8 cellular contexts compared by ENCODE assay signal in the genomic region with DNA sequence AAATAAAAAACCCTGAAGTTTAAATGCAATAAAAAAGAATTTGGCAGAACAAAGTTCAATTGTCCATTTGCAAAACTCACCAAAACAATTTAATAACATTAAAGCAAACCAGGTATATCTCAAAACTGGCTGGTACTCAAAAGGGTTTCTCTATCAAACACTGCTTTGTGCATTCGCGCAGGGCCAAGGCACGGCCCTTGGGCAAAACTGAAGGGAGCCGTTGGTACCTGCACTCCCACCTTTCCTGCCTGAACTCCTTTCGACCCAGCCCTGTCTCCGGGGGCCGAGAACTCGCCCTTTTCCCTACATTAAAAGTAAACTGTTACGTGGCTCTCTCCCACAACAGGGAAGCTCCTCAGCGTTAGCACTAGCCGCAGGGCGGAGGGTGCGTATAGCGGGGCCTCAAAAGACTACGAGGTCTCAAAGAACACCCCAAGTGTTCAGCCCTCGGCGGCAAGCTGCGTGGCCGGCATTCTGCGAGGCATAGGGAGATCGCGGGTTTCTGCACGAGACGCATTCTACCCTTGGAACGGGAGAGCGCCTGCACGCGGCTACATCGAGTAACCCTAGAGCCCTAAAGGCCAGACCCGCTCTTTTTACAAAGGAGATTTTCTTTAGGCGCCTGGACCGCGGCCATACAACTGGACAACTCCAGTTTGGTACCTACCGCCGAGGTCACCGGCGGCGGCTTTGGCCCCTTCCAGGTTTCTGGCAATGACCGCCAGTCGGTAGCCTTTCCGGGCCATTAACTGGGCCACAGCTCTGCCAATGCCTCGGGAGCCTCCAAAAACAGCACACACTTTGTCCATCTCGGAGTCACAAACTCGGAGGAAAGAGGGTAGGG. TPM values are rescaled to one million over a fixed set of nuclear protein-coding genes. Genes with fewer than 3 reads are reported as not detected.
A peak's percentile ranks its signal among the peaks of the same experiment; 100 is the strongest.
DNase-seq lines count a peak whose midpoint lies in the region; ATAC-seq, FAIRE-seq and TF ChIP-seq lines count a peak whose summit lies in the region.

No MANE protein-coding gene starts in this region.

- WGBS in IMR-90 (ENCODE audit: extremely low coverage in 2 of 2, insufficient read length in 1 of 2), 2 experiments = 1% methylated on average over 19 of the region's 44 CpGs; no CpG with 5 or more reads in 1 of the 2 experiments

- peaks cover 4% of the 10 kb centered on the region for H3K36me3 Mint-ChIP-seq in activated naive CD8-positive, alpha-beta T cell

- H3K9me3 Mint-ChIP-seq in activated naive CD8-positive, alpha-beta T cell (ENCODE audit: low read depth) = no peaks in the 10 kb centered on the region

- no peak overlapping the region for H2BK20ac ChIP-seq in IMR-90 (ENCODE audit: low read depth, low read length)

- ATAC-seq in GM21515 (IDR thresholded peaks at IDR 0.05; ENCODE audit: unreplicated experiment) (peak; percentile 33), IMR-90 (ENCODE audit: low read depth) (peak; percentile 48)

- no peaks in the 10 kb centered on the region for H3K9me3 ChIP-seq in IMR-90 (ENCODE audit: control insufficient read depth, insufficient read depth, low read length)
- no peaks in the 10 kb centered on the region for H3K9me3 ChIP-seq in left ventricle myocardium inferior (replicated peaks)

- H3K27ac ChIP-seq in IMR-90 (ENCODE audit: insufficient read depth, low read length) = peak overlapping the region; percentile 66
- H3K27ac ChIP-seq in left ventricle myocardium inferior (replicated peaks) = peak overlapping the region; percentile 95

- peak; percentile 19; the same call in 1 of the 2 replicates for TF ChIP-seq CTCF in IMR-90 (conservative IDR thresholded peaks at IDR 0.05; ENCODE audit: low read depth, low read length)
- no peak for TF ChIP-seq CTCF in left ventricle myocardium inferior (IDR thresholded peaks at IDR 0.05; ENCODE audit: borderline replicate concordance)

- H3K79me1 ChIP-seq in IMR-90 (ENCODE audit: low read depth in 1 of 2, low read length in 2 of 2) = peaks cover 2 to 20% of the 10 kb centered on the region in 2 experiments; a peak in 2 of 4 replicates

- peak overlapping the region; percentile 89 for H2AK9ac ChIP-seq in IMR-90 (replicated peaks; ENCODE audit: low read depth, low read length, poor library complexity)

- peak overlapping the region; percentile 7; the same call in 1 of the 2 replicates for H3K18ac ChIP-seq in IMR-90 (ENCODE audit: low read depth, low read length)

- no peak overlapping the region for H2BK15ac ChIP-seq in IMR-90 (ENCODE audit: low read depth, low read length)

- H4K5ac ChIP-seq in IMR-90 (ENCODE audit: low read depth, low read length) = peak overlapping the region; percentile 39

- peak overlapping the region; percentile 92 for H3K4me3 Mint-ChIP-seq in activated naive CD8-positive, alpha-beta T cell

- H4K20me1 ChIP-seq in IMR-90 (ENCODE audit: insufficient read depth, low read length) = no peaks in the 10 kb centered on the region

- no peak for FAIRE-seq in urothelium cell line (lab: Jason Lieb, UNC)

- TSS peak; percentile 69 for BruUV-seq in IMR-90 (replicated peaks; lab: Mats Ljungman, UMichigan)

- H2AFZ ChIP-seq in IMR-90 (replicated peaks; ENCODE audit: low read length, poor library complexity) = peak overlapping the region; percentile 99

- no peaks in the 10 kb centered on the region for H3K27me3 ChIP-seq in IMR-90 (ENCODE audit: control insufficient read depth, insufficient read depth, low read length)
- H3K27me3 ChIP-seq in left ventricle myocardium inferior (ENCODE audit: low read depth) = no peaks in the 10 kb centered on the region

- H3K23ac ChIP-seq in IMR-90 (ENCODE audit: low read depth, low read length) = peak overlapping the region; percentile 93

- H3K14ac ChIP-seq in IMR-90 (replicated peaks; ENCODE audit: low read depth, low read length) = peak overlapping the region; percentile 90

- no peak for TF ChIP-seq RAD21 in IMR-90 (IDR thresholded peaks at IDR 0.05; ENCODE audit: low read length)

- peak overlapping the region; percentile 33 for H2BK120ac ChIP-seq in IMR-90 (ENCODE audit: low read depth, low read length)

- peak overlapping the region; percentile 60; the same call in 1 of the 2 replicates for H2AK5ac ChIP-seq in IMR-90 (ENCODE audit: low read depth, low read length)

- peak overlapping the region; percentile 78 for H3K9ac ChIP-seq in IMR-90 (ENCODE audit: low read depth, low read length)

- H4K91ac ChIP-seq in IMR-90 (ENCODE audit: insufficient read depth, low read depth, low read length) = peak overlapping the region; percentile 66

- POLR2A ChIA-PET in IMR-90 (lab: Charles Lee; ENCODE audit: unreplicated experiment) = interaction anchor here (0.7 to 1.3 kb wide), 11 partner anchors 9 to 734 kb away, joined by 3 to 11 read pairs (median 5); no protein-coding TSS in a partner anchor

- DNase-seq in DMS 273 treated with DMSO at 0.1 percent for 48 hours (lab: John Stamatoyannopoulos, UW) (peak; percentile 11), IMR-90 (peak; percentile 53), SK-N-DZ (ENCODE audit: low spot score) (peak; percentile 68), left ventricle myocardium inferior (peak; percentile 67), posterior vena cava (ENCODE audit: low spot score) (peak; percentile 91), urothelium cell line (ENCODE audit: low spot score) (peak; percentile 57)

- CTCF ChIA-PET in IMR-90 (lab: Yijun Ruan, JAX) = interaction anchor here (0.6 to 1.7 kb wide), 12 partner anchors 12 to 926 kb away, joined by 3 to 12 read pairs (median 4); no protein-coding TSS in a partner anchor

- peak overlapping the region; percentile 85 to 94 for H4K8ac ChIP-seq in IMR-90 (ENCODE audit: low read depth in 2 of 2, low read length in 2 of 2)

- dilution Hi-C loops in IMR-90 (cut with HindIII; ENCODE audit: low sequenced_read_pairs, unreplicated experiment) = no loop called here

- H3K56ac ChIP-seq in IMR-90 (ENCODE audit: extremely low read depth, insufficient read depth, low read length) = peak overlapping the region; percentile 72

- H3K4me2 ChIP-seq in IMR-90 (ENCODE audit: low read depth, low read length) = peak overlapping the region; percentile 97

- peak overlapping the region; percentile 95 for H3K27ac Mint-ChIP-seq in activated naive CD8-positive, alpha-beta T cell

- TF ChIP-seq POLR2A in IMR-90 (IDR thresholded peaks at IDR 0.05; ENCODE audit: low read depth, low read length) = no peak

- peaks cover 4% of the 10 kb centered on the region for H3K4me1 ChIP-seq in IMR-90 (ENCODE audit: control insufficient read depth, insufficient read depth, low read length)
- H3K4me1 ChIP-seq in left ventricle myocardium inferior = peaks cover 54% of the 10 kb centered on the region

- H2BK5ac ChIP-seq in IMR-90 (ENCODE audit: low read depth, low read length, poor library complexity, severe bottlenecking) = peak overlapping the region; percentile 49

- H3K36me3 ChIP-seq in IMR-90 (ENCODE audit: control insufficient read depth, insufficient read depth, low read length) = no peaks in the 10 kb centered on the region
- peaks cover 18% of the 10 kb centered on the region for H3K36me3 ChIP-seq in left ventricle myocardium inferior

- H3K4me1 Mint-ChIP-seq in activated naive CD8-positive, alpha-beta T cell (ENCODE audit: low read depth) = peaks cover 31% of the 10 kb centered on the region

- H3K4me3 ChIP-seq in IMR-90 (ENCODE audit: insufficient read depth, low read depth, low read length) = peak overlapping the region; percentile 65
- peak overlapping the region; percentile 81 for H3K4me3 ChIP-seq in left ventricle myocardium inferior

- intact Hi-C loops in IMR-90 (cut with micrococcal nuclease) (loop anchor here (5.0 kb wide), 3 partner anchors 108 to 827 kb away; no protein-coding TSS in a partner anchor), left ventricle myocardium inferior (cut with micrococcal nuclease) (no loop called here), posterior vena cava (cut with DNase I) (loop anchor here in 1 of 2 donors (10.0 kb wide), 1 partner anchor 495 kb away; no protein-coding TSS in a partner anchor)

- in situ Hi-C loops in IMR-90 (cut with MboI; ENCODE audit: low sequenced_read_pairs) = loop anchor here (5.0 to 10.0 kb wide), 3 partner anchors 255 to 495 kb away; no protein-coding TSS in a partner anchor

- H3K4ac ChIP-seq in IMR-90 (ENCODE audit: low read depth, low read length) = peak overlapping the region; percentile 67

- peaks cover 3% of the 10 kb centered on the region; the same call in 1 of the 2 replicates for H3K9me1 ChIP-seq in IMR-90 (ENCODE audit: insufficient read depth, low read length)

- peaks cover 2% of the 10 kb centered on the region for H3K27me3 Mint-ChIP-seq in activated naive CD8-positive, alpha-beta T cell

TF ChIP-seq in IMR-90, 13 proteins besides CTCF, POLR2A, EP300 and RAD21:
- TF ChIP-seq MAFK (IDR thresholded peaks at IDR 0.05; ENCODE audit: low read depth, low read length) = no peak
- TF ChIP-seq CEBPB (IDR thresholded peaks at IDR 0.05; ENCODE audit: low read depth, low read length) = no peak
- no peak for TF ChIP-seq NFE2L2 (IDR thresholded peaks at IDR 0.05; ENCODE audit: low read depth, low read length)
- no peak for TF ChIP-seq RCOR1 (IDR thresholded peaks at IDR 0.05; ENCODE audit: insufficient replicate concordance, low read length)
- TF ChIP-seq BHLHE40 (IDR thresholded peaks at IDR 0.05; ENCODE audit: low read depth, low read length) = peak; percentile 76

RNA-seq across cellular contexts. Expression of a gene that starts 0.6 kb away (rescaled TPM):
- total RNA-seq in IMR-90 (2012; rRNA removed) (4.5 and 9.2 TPM in 2 replicates), left ventricle myocardium inferior (25.9 TPM), posterior vena cava (10 to 100 TPM; 13.9 to 17.5 TPM)
- 2.1 and 2.7 TPM in 2 replicates for polyA plus RNA-seq in IMR-90 (2012; rRNA removed)
- 0.31 and 0.39 TPM in 2 replicates for polyA plus RNA-seq in IMR-90 (2012; cell fraction: cytosol; rRNA removed)
- 0.52 and 5.9 TPM in 2 replicates for polyA plus RNA-seq in IMR-90 (2012; cell fraction: nucleus; rRNA removed; ENCODE audit: low replicate concordance)
- polyA plus RNA-seq in SK-N-DZ (2014; cell fraction: cytosol; rRNA removed) = 24.5 and 29.0 TPM in 2 replicates
- polyA plus RNA-seq in SK-N-DZ (2014; cell fraction: nucleus; rRNA removed) = 49.4 and 55.4 TPM in 2 replicates

Comparison
In these comparisons a context has a peak if more than half of its experiments do, and no peak if none do; other contexts are left out.
1. Peak in every context shown above with its lines: DNase-seq, ATAC-seq, H3K4me3 ChIP-seq and H3K27ac ChIP-seq.
2. DNase-seq: peak in every context shown above with its lines; median percentile 91 in posterior vena cava; 68 in SK-N-DZ; 67 in left ventricle myocardium inferior; 57 in urothelium cell line; 53 in IMR-90; 11 in DMS 273 treated with DMSO at 0.1 percent for 48 hours.